ENCODE assay signal across 10 cellular contexts in the genomic region with DNA sequence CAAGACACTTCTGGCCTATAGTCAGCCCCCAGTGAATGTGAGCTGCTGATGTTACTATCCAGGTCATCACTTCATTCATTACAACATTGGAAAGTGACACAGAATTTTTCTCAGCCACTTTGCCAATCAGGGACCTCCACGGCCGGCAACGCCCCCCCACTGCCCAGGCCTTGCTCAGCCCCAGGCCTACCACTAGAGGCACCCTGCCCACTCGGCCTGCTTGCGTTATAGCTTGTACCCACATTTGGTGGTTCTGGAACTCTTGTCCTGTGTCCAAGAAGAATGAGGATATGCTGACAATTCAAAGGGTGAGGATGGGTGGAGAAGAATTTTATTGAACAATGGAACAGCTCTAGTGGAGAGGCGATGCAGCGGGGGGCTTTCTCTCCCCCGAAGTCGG.
DNase-seq lines count a peak whose midpoint lies in the region; ATAC-seq and TF ChIP-seq lines count a peak whose summit lies in the region.
"Had no signal": no experiment of that assay in that cellular context is flagged by ENCODE, and none has a peak within 500 bp of the region (broad histone marks: within the 10 kb centered on the region; RNA-seq: fewer than 3 reads in every experiment).

No MANE protein-coding gene starts in this region.

- no peak for DNase-seq in GM10248 (ENCODE audit: extremely low spot score)
- DNase-seq in HT-29 (ENCODE audit: low spot score): peak; percentile 11
- peak in 1 of 2 donors; percentile 5 for DNase-seq in cardiac fibroblast (ENCODE audit: low read depth in 2 of 2)
- no peak for DNase-seq in retina
- no peak for DNase-seq in globus pallidus (ENCODE audit: low spot score)
- DNase-seq: activated CD8-positive, alpha-beta memory T cell treated with anti-CD3 and anti-CD28 coated beads, Interleukin-2, amount 50 U/mL, for 4 hours; NCI-H526 treated with DMSO at 0.1 percent for 48 hours had no signal

- POLR2A ChIA-PET in GM10248 (lab: Yijun Ruan, JAX): no interaction called here

- H3K27ac ChIP-seq in neural cell (ENCODE audit: low read length): no peak overlapping the region
- H3K27ac ChIP-seq: thoracic aorta had no signal

- H3K9me2 ChIP-seq in neural cell (ENCODE audit: insufficient read depth, low read length): no peaks in the 10 kb centered on the region

- TF ChIP-seq CTCF in GM10248 (IDR thresholded peaks at IDR 0.05; ENCODE audit: control extremely low read depth, extremely low read depth, low read depth, missing control alignments): peak; percentile 16
- peak; percentile 47 for TF ChIP-seq CTCF in cardiac fibroblast (IDR thresholded peaks at IDR 0.05; ENCODE audit: low read depth, low read length)
- peak; percentile 17 for TF ChIP-seq CTCF in neural cell (IDR thresholded peaks at IDR 0.05; ENCODE audit: poor library complexity, severe bottlenecking)

- no peak for TF ChIP-seq EP300 in neural cell (conservative IDR thresholded peaks at IDR 0.05; ENCODE audit: poor library complexity, severe bottlenecking)

- H3K27me3 ChIP-seq in neural cell (ENCODE audit: insufficient read depth, low read depth, low read length): no peaks in the 10 kb centered on the region

- CTCF ChIA-PET in GM10248 (lab: Yijun Ruan, JAX): interaction anchor here (1.0 to 1.4 kb wide), 6 partner anchors 9 to 104 kb away, joined by 3 to 4 read pairs (median 3); no protein-coding TSS in a partner anchor

- TF ChIP-seq RAD21 in neural cell (conservative IDR thresholded peaks at IDR 0.05): no peak

- no peak overlapping the region for H3K4me2 ChIP-seq in neural cell (ENCODE audit: low read length)

- H4K20me1 ChIP-seq in neural cell (ENCODE audit: insufficient read depth): no peaks in the 10 kb centered on the region

- H3K36me3 ChIP-seq in neural cell (ENCODE audit: insufficient read depth, low read length): no peaks in the 10 kb centered on the region
- H3K36me3 ChIP-seq: thoracic aorta had no signal

- H2AFZ ChIP-seq in neural cell (ENCODE audit: low read depth, low read length): no peak overlapping the region

- no peaks in the 10 kb centered on the region for H3K9me3 ChIP-seq in neural cell (ENCODE audit: low read length)
- H3K9me3 ChIP-seq: thoracic aorta had no signal

- H3K79me2 ChIP-seq in neural cell (replicated peaks; ENCODE audit: insufficient read depth, low read length): no peaks in the 10 kb centered on the region

- no peak overlapping the region for H3K9ac ChIP-seq in neural cell (ENCODE audit: low read length)

- no peak for ATAC-seq in GM21515 (IDR thresholded peaks at IDR 0.05; ENCODE audit: unreplicated experiment)

- H3K4me3 ChIP-seq in cardiac fibroblast (replicated peaks in 1 of 2; ENCODE audit: low read depth in 2 of 2, low read length in 2 of 2): no peak overlapping the region
- no peak overlapping the region for H3K4me3 ChIP-seq in neural cell (ENCODE audit: low read length)
- H3K4me3 ChIP-seq: thoracic aorta had no signal

- no peaks in the 10 kb centered on the region for H3F3A ChIP-seq in neural cell (ENCODE audit: insufficient read depth, low read length, poor library complexity, severe bottlenecking)

TF ChIP-seq in neural cell, 6 proteins besides CTCF, POLR2A, EP300 and RAD21:
- TF ChIP-seq EZH2 (IDR thresholded peaks at IDR 0.05; ENCODE audit: borderline replicate concordance, insufficient read depth, low read length, poor library complexity, severe bottlenecking) (no peak), POLR2AphosphoS5 (IDR thresholded peaks at IDR 0.05) (no peak)
